1 cellular context compared by ENCODE assay signal in the genomic region with DNA sequence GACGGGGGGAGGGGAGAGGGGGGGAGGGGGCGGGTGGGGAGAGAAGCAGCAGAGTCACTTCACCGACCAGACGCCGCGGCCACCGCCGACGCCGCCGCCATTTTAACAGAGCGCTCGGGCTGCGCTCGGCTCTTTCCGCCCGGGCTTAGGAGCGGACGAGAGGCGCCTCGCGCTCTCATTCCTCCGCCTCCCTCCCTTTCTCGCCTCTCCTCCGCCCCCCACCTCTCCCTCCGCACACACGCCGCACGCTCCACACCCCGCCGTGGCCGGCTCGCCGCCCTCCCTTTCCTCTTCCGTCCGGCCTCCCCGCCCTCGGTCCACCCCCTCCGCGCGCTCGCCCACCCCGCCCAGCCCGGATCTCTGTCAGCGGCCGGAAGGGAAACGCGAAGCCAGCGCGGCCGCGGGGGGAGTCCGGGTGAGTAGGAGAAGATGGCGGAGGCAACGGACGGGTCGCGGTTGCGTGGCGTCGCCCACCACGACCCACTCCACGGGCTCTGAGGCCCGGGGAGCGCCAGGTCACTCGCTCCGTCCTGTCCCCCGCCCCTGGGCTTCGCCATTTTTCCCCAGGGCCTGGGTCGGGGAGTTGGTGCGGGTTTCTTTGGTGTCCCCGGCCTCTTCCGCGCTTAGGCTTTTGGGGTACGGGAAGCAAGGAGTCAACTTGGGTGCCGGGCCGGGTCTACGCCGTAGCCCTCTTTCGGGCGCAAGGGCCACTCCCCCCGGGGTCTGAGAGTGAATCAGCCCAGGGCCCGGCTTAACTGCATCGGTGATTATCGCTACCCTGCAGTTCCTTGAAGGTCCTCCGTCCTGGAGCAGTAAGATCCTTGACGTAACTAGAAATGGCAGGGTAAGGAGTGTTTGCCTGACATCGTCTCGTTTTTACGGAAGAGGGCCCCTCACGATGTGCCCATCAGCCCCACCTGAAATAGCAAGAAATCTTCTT.
TF ChIP-seq lines count a peak whose summit lies in the region.

Gene USP34, minus strand, starts transcription at position 123 of the 940 bp plus-strand sequence. CDS start 395 bp downstream, outside the sequence.

TF ChIP-seq in K562, 482 proteins besides CTCF, POLR2A, EP300 and RAD21 (continued from another document and continues in another):
- TF ChIP-seq, protein P1, sequence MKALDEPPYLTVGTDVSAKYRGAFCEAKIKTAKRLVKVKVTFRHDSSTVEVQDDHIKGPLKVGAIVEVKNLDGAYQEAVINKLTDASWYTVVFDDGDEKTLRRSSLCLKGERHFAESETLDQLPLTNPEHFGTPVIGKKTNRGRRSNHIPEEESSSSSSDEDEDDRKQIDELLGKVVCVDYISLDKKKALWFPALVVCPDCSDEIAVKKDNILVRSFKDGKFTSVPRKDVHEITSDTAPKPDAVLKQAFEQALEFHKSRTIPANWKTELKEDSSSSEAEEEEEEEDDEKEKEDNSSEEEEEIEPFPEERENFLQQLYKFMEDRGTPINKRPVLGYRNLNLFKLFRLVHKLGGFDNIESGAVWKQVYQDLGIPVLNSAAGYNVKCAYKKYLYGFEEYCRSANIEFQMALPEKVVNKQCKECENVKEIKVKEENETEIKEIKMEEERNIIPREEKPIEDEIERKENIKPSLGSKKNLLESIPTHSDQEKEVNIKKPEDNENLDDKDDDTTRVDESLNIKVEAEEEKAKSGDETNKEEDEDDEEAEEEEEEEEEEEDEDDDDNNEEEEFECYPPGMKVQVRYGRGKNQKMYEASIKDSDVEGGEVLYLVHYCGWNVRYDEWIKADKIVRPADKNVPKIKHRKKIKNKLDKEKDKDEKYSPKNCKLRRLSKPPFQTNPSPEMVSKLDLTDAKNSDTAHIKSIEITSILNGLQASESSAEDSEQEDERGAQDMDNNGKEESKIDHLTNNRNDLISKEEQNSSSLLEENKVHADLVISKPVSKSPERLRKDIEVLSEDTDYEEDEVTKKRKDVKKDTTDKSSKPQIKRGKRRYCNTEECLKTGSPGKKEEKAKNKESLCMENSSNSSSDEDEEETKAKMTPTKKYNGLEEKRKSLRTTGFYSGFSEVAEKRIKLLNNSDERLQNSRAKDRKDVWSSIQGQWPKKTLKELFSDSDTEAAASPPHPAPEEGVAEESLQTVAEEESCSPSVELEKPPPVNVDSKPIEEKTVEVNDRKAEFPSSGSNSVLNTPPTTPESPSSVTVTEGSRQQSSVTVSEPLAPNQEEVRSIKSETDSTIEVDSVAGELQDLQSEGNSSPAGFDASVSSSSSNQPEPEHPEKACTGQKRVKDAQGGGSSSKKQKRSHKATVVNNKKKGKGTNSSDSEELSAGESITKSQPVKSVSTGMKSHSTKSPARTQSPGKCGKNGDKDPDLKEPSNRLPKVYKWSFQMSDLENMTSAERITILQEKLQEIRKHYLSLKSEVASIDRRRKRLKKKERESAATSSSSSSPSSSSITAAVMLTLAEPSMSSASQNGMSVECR (CRISPR knock-in tag; IDR thresholded peaks at IDR 0.05), result peak; percentile 57
- TF ChIP-seq SNIP1 (IDR thresholded peaks at IDR 0.05; ENCODE audit: low read depth), result no peak
- no peak for TF ChIP-seq ILK (tag; IDR thresholded peaks at IDR 0.05; ENCODE audit: borderline replicate concordance, low read depth)
- no peak for TF ChIP-seq RBM14 (IDR thresholded peaks at IDR 0.05; ENCODE audit: borderline replicate concordance, insufficient read depth, low read depth, low read length)
- TF ChIP-seq NR2C1 (IDR thresholded peaks at IDR 0.05), result no peak
- TF ChIP-seq NR2C1 (tag; IDR thresholded peaks at IDR 0.05), result peak; percentile 39; the same call in 1 of the 2 replicates
- TF ChIP-seq, protein P2, sequence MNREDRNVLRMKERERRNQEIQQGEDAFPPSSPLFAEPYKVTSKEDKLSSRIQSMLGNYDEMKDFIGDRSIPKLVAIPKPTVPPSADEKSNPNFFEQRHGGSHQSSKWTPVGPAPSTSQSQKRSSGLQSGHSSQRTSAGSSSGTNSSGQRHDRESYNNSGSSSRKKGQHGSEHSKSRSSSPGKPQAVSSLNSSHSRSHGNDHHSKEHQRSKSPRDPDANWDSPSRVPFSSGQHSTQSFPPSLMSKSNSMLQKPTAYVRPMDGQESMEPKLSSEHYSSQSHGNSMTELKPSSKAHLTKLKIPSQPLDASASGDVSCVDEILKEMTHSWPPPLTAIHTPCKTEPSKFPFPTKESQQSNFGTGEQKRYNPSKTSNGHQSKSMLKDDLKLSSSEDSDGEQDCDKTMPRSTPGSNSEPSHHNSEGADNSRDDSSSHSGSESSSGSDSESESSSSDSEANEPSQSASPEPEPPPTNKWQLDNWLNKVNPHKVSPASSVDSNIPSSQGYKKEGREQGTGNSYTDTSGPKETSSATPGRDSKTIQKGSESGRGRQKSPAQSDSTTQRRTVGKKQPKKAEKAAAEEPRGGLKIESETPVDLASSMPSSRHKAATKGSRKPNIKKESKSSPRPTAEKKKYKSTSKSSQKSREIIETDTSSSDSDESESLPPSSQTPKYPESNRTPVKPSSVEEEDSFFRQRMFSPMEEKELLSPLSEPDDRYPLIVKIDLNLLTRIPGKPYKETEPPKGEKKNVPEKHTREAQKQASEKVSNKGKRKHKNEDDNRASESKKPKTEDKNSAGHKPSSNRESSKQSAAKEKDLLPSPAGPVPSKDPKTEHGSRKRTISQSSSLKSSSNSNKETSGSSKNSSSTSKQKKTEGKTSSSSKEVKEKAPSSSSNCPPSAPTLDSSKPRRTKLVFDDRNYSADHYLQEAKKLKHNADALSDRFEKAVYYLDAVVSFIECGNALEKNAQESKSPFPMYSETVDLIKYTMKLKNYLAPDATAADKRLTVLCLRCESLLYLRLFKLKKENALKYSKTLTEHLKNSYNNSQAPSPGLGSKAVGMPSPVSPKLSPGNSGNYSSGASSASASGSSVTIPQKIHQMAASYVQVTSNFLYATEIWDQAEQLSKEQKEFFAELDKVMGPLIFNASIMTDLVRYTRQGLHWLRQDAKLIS (CRISPR knock-in tag; IDR thresholded peaks at IDR 0.05), result peak; percentile 71
- no peak for TF ChIP-seq ZZZ3 (IDR thresholded peaks at IDR 0.05)
- TF ChIP-seq ZHX1 (conservative IDR thresholded peaks at IDR 0.05; ENCODE audit: low read length), result no peak
- no peak for TF ChIP-seq HDAC2 (IDR thresholded peaks at IDR 0.05)
- TF ChIP-seq ELF1 (tag; IDR thresholded peaks at IDR 0.05), result peak; percentile 87
- TF ChIP-seq ZBTB17 (CRISPR knock-in tag; IDR thresholded peaks at IDR 0.05), result 0 out of 2 replicates have a peak, but pooled peaks have one; percentile 31
- TF ChIP-seq GATAD2A (IDR thresholded peaks at IDR 0.05), result 0 out of 2 replicates have a peak, but pooled peaks have one; percentile 20
- TF ChIP-seq ZNF778 (CRISPR knock-in tag; IDR thresholded peaks at IDR 0.05), result no peak
- TF ChIP-seq ARID3B (CRISPR knock-in tag; IDR thresholded peaks at IDR 0.05; ENCODE audit: borderline replicate concordance), result no peak
- no peak for TF ChIP-seq SNAPC5 (CRISPR knock-in tag; IDR thresholded peaks at IDR 0.05)
- TF ChIP-seq PCBP2 (IDR thresholded peaks at IDR 0.05; ENCODE audit: low read depth, low read length, poor library complexity, severe bottlenecking), result peak; percentile 63
- peak; percentile 93 for TF ChIP-seq PRDM10 (IDR thresholded peaks at IDR 0.05; ENCODE audit: partially characterized antibody)
- no peak; the same call in 1 of the 2 replicates for TF ChIP-seq THAP12 (CRISPR knock-in tag; IDR thresholded peaks at IDR 0.05)
- no peak; the same call in 1 of the 2 replicates for TF ChIP-seq ZNF644 (tag; IDR thresholded peaks at IDR 0.05; ENCODE audit: low read depth)
- TF ChIP-seq, protein P3, sequence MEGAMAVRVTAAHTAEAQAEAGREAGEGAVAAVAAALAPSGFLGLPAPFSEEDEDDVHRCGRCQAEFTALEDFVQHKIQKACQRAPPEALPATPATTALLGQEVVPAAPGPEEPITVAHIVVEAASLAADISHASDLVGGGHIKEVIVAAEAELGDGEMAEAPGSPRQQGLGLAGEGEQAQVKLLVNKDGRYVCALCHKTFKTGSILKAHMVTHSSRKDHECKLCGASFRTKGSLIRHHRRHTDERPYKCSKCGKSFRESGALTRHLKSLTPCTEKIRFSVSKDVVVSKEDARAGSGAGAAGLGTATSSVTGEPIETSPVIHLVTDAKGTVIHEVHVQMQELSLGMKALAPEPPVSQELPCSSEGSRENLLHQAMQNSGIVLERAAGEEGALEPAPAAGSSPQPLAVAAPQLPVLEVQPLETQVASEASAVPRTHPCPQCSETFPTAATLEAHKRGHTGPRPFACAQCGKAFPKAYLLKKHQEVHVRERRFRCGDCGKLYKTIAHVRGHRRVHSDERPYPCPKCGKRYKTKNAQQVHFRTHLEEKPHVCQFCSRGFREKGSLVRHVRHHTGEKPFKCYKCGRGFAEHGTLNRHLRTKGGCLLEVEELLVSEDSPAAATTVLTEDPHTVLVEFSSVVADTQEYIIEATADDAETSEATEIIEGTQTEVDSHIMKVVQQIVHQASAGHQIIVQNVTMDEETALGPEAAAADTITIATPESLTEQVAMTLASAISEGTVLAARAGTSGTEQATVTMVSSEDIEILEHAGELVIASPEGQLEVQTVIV (CRISPR knock-in tag; IDR thresholded peaks at IDR 0.05; ENCODE audit: borderline replicate concordance), result no peak
- no peak for TF ChIP-seq FOXA3 (CRISPR knock-in tag; conservative IDR thresholded peaks at IDR 0.05 in 1 of 2, IDR thresholded peaks at IDR 0.05 in 1 of 2)
- TF ChIP-seq TAF7 (tag; IDR thresholded peaks at IDR 0.05), result peak; percentile 75
- 0 out of 2 replicates have a peak, but pooled peaks have one; percentile 9 for TF ChIP-seq USF1 (CRISPR knock-in tag; IDR thresholded peaks at IDR 0.05)
- TF ChIP-seq ZNF717 (CRISPR knock-in tag; IDR thresholded peaks at IDR 0.05), result no peak
- TF ChIP-seq POLR2AphosphoS2 (IDR thresholded peaks at IDR 0.05; ENCODE audit: low read length), result no peak
